ENCODE assay signal across 10 cellular contexts in genomic region chr10:101287922-101288638, GRCh38. TPM values are rescaled to one million over a fixed set of nuclear protein-coding genes. Genes with fewer than 3 reads are reported as not detected.
DNase-seq lines count a peak whose midpoint lies in the region; ATAC-seq and TF ChIP-seq lines count a peak whose summit lies in the region.
"Had no signal": no experiment of that assay in that cellular context is flagged by ENCODE, and none has a peak within 500 bp of the region (broad histone marks: within the 10 kb centered on the region; RNA-seq: fewer than 3 reads in every experiment).

No MANE protein-coding gene starts in this region.

- CTCF ChIA-PET in AG04449 (lab: Yijun Ruan, JAX) (interaction anchor here (0.8 to 9.8 kb wide), 10 partner anchors 9 to 282 kb away, joined by 3 to 72 read pairs (median 9); no protein-coding TSS in a partner anchor), HEK293 (lab: Yijun Ruan, JAX) (interaction anchor here (0.6 to 9.1 kb wide), 19 partner anchors 9 to 282 kb away, joined by 3 to 124 read pairs (median 5); partner anchors contain the start of gene BTRC)
- CTCF ChIA-PET in activated CD4-positive, alpha-beta memory T cell treated with anti-CD3 and anti-CD28 coated beads, Interleukin-2, amount 10 ng/mL, durations not matched to agents 7 days and 5 days (lab: Charles Lee) = interaction anchor here (0.7 to 1.2 kb wide), 3 partner anchors 10 to 154 kb away, joined by 3 to 5 read pairs (median 4); no protein-coding TSS in a partner anchor

- no peak overlapping the region for H3K27ac ChIP-seq in HEK293 (ENCODE audit: extremely low read depth, low read depth, low read length)

- no peak for ATAC-seq in GM19324 (IDR thresholded peaks at IDR 0.05; ENCODE audit: low FRiP score, unreplicated experiment)
- ATAC-seq: left cardiac atrium had no signal

- DNase-seq in AG04449 (ENCODE audit: low read depth, low spot score) (no peak), SHP77 treated with DMSO at 0.1 percent for 48 hours (lab: John Stamatoyannopoulos, UW) (peak; percentile 3), hepatic stellate cell (ENCODE audit: low spot score) (peak; percentile 38), mesothelial cell of epicardium (ENCODE audit: low spot score in 2 of 2, unreplicated experiment in 2 of 2) (no peak), Kasumi-1 (lab: John Stamatoyannopoulos, UW) (no peak)
- no peak for DNase-seq in activated CD4-positive, alpha-beta memory T cell treated with anti-CD3 and anti-CD28 coated beads, Interleukin-2, amount 10 ng/mL, durations not matched to agents 7 days and 5 days
- DNase-seq: left cardiac atrium, T-helper 1 cell had no signal

- no peak overlapping the region for H3K4me3 Mint-ChIP-seq in activated CD4-positive, alpha-beta memory T cell treated with anti-CD3 and anti-CD28 coated beads, Interleukin-2, amount 10 ng/mL, durations not matched to agents 7 days and 5 days
- H3K4me3 Mint-ChIP-seq in mesothelial cell of epicardium = no peak overlapping the region

- no peak overlapping the region for H3K27ac Mint-ChIP-seq in activated CD4-positive, alpha-beta memory T cell treated with anti-CD3 and anti-CD28 coated beads, Interleukin-2, amount 10 ng/mL, durations not matched to agents 7 days and 5 days
- H3K27ac Mint-ChIP-seq in mesothelial cell of epicardium = no peak overlapping the region

- POLR2A ChIA-PET in AG04449 (lab: Yijun Ruan, JAX) = no interaction called here
- POLR2A ChIA-PET in HEK293 (lab: Yijun Ruan, JAX) = interaction anchor here (1.0 kb wide), 1 partner anchor 80 kb away, joined by 3 read pairs; no protein-coding TSS in a partner anchor
- POLR2A ChIA-PET in activated CD4-positive, alpha-beta memory T cell treated with anti-CD3 and anti-CD28 coated beads, Interleukin-2, amount 10 ng/mL, durations not matched to agents 7 days and 5 days (lab: Charles Lee) = no interaction called here

- H3K36me3 Mint-ChIP-seq in activated CD4-positive, alpha-beta memory T cell treated with anti-CD3 and anti-CD28 coated beads, Interleukin-2, amount 10 ng/mL, durations not matched to agents 7 days and 5 days (ENCODE audit: low read depth) = no peaks in the 10 kb centered on the region
- H3K36me3 Mint-ChIP-seq in mesothelial cell of epicardium = no peaks in the 10 kb centered on the region

- H3K4me3 ChIP-seq in AG04449 (ENCODE audit: low read depth, low read length) = no peak overlapping the region
- no peak overlapping the region for H3K4me3 ChIP-seq in HEK293 (ENCODE audit: low read depth, low read length)

- no peaks in the 10 kb centered on the region for H3K36me3 ChIP-seq in HEK293 (ENCODE audit: control insufficient read depth in 2 of 2, insufficient read depth in 1 of 2, low read length in 2 of 2)

- H3K9me3 Mint-ChIP-seq in activated CD4-positive, alpha-beta memory T cell treated with anti-CD3 and anti-CD28 coated beads, Interleukin-2, amount 10 ng/mL, durations not matched to agents 7 days and 5 days = no peaks in the 10 kb centered on the region
- H3K9me3 Mint-ChIP-seq in mesothelial cell of epicardium = no peaks in the 10 kb centered on the region

- peak; percentile 43 for TF ChIP-seq CTCF in AG04449 (IDR thresholded peaks at IDR 0.05; ENCODE audit: insufficient read depth, low read length, missing control alignments)
- no peak for TF ChIP-seq CTCF in HEK293 (tag by site-specific recombination; IDR thresholded peaks at IDR 0.05)
- no peak for TF ChIP-seq CTCF in mesothelial cell of epicardium (IDR thresholded peaks at IDR 0.05; ENCODE audit: unreplicated experiment)

- H3K4me1 Mint-ChIP-seq in activated CD4-positive, alpha-beta memory T cell treated with anti-CD3 and anti-CD28 coated beads, Interleukin-2, amount 10 ng/mL, durations not matched to agents 7 days and 5 days = peaks cover 6% of the 10 kb centered on the region
- H3K4me1 Mint-ChIP-seq in mesothelial cell of epicardium = peaks cover 12% of the 10 kb centered on the region

- H3K27me3 Mint-ChIP-seq in activated CD4-positive, alpha-beta memory T cell treated with anti-CD3 and anti-CD28 coated beads, Interleukin-2, amount 10 ng/mL, durations not matched to agents 7 days and 5 days = peaks cover 80% of the 10 kb centered on the region
- peaks cover 94% of the 10 kb centered on the region for H3K27me3 Mint-ChIP-seq in mesothelial cell of epicardium (ENCODE audit: low read depth)

- peaks cover 12% of the 10 kb centered on the region for H3K4me1 ChIP-seq in HEK293 (ENCODE audit: control insufficient read depth, insufficient read depth, low read length)

- no peaks in the 10 kb centered on the region for H3K9me3 ChIP-seq in HEK293 (ENCODE audit: control insufficient read depth, insufficient read depth, low read depth, low read length)

TF ChIP-seq in HEK293, 187 proteins besides CTCF, POLR2A, EP300 and RAD21:
- peak; percentile 65 for TF ChIP-seq GLIS1 (tag by site-specific recombination; IDR thresholded peaks at IDR 0.05)
- TF ChIP-seq ZNF785 (tag by site-specific recombination; IDR thresholded peaks at IDR 0.05) = no peak

RNA-seq across cellular contexts. Expression of gene LBX1, which starts 58.8 kb away (rescaled TPM):
- total RNA-seq in activated CD4-positive, alpha-beta memory T cell treated with anti-CD3 and anti-CD28 coated beads, Interleukin-2, amount 10 ng/mL, durations not matched to agents 7 days and 5 days = not detected
- total RNA-seq in mesothelial cell of epicardium = not detected in 3 replicates
- total RNA-seq: left cardiac atrium had no signal

Comparison
In these comparisons a context has a peak if more than half of its experiments do, and no peak if none do; other contexts are left out.
1. DNase-seq: peak in SHP77 treated with DMSO at 0.1 percent for 48 hours (single experiment) and hepatic stellate cell (single experiment); none in AG04449 (single experiment), activated CD4-positive, alpha-beta memory T cell treated with anti-CD3 and anti-CD28 coated beads, Interleukin-2, amount 10 ng/mL, durations not matched to agents 7 days and 5 days (single experiment), mesothelial cell of epicardium (0 of 2) and Kasumi-1 (0 of 2).